In the genomic region with DNA sequence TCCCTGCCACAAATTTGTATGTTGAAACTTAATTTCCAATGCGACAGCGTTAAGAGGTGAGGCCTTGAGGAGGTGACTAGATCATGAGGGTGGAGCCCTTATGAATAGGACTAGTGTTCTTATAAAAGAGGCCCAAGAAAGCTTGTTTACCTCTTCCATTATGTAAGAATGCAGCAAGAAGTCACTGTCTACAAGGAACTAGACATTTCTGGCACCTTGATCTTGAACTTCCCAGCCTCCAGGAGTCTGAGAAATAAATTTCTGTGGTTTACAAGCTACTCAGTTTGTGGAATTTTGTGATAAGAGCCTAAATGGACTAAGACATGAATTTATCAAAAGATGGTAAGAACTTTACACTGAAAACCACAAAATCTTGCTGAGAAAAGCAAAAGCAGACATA, we compare ENCODE assay signal across 1 cellular context.
TF ChIP-seq lines count a peak whose summit lies in the region.

No MANE protein-coding gene starts in this region.

TF ChIP-seq in IMR-90, 13 proteins besides CTCF, POLR2A, EP300 and RAD21:
- TF ChIP-seq BHLHE40 (IDR thresholded peaks at IDR 0.05; ENCODE audit: low read depth, low read length) (no peak), FOS (IDR thresholded peaks at IDR 0.05; ENCODE audit: low read depth, low read length) (no peak), NFE2L2 (IDR thresholded peaks at IDR 0.05; ENCODE audit: low read depth, low read length) (no peak), RFX5 (IDR thresholded peaks at IDR 0.05; ENCODE audit: low read depth, low read length) (no peak), CEBPB (IDR thresholded peaks at IDR 0.05; ENCODE audit: low read depth, low read length) (no peak), MAFK (IDR thresholded peaks at IDR 0.05; ENCODE audit: low read depth, low read length) (no peak), SMC3 (IDR thresholded peaks at IDR 0.05; ENCODE audit: low read depth, low read length) (no peak), MXI1 (IDR thresholded peaks at IDR 0.05; ENCODE audit: borderline replicate concordance, low read depth, low read length) (no peak), CHD1 (IDR thresholded peaks at IDR 0.05; ENCODE audit: low read depth, low read length) (no peak), MAZ (IDR thresholded peaks at IDR 0.05; ENCODE audit: borderline replicate concordance, low read depth, low read length) (no peak), RCOR1 (IDR thresholded peaks at IDR 0.05; ENCODE audit: insufficient replicate concordance, low read length) (no peak)
- TF ChIP-seq, protein P1, sequence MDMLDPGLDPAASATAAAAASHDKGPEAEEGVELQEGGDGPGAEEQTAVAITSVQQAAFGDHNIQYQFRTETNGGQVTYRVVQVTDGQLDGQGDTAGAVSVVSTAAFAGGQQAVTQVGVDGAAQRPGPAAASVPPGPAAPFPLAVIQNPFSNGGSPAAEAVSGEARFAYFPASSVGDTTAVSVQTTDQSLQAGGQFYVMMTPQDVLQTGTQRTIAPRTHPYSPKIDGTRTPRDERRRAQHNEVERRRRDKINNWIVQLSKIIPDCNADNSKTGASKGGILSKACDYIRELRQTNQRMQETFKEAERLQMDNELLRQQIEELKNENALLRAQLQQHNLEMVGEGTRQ (IDR thresholded peaks at IDR 0.05; ENCODE audit: low read depth, low read length), result no peak
- TF ChIP-seq, protein P2, sequence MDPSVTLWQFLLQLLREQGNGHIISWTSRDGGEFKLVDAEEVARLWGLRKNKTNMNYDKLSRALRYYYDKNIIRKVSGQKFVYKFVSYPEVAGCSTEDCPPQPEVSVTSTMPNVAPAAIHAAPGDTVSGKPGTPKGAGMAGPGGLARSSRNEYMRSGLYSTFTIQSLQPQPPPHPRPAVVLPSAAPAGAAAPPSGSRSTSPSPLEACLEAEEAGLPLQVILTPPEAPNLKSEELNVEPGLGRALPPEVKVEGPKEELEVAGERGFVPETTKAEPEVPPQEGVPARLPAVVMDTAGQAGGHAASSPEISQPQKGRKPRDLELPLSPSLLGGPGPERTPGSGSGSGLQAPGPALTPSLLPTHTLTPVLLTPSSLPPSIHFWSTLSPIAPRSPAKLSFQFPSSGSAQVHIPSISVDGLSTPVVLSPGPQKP (IDR thresholded peaks at IDR 0.05; ENCODE audit: borderline replicate concordance, low read depth, low read length), result no peak
